In the genomic region with DNA sequence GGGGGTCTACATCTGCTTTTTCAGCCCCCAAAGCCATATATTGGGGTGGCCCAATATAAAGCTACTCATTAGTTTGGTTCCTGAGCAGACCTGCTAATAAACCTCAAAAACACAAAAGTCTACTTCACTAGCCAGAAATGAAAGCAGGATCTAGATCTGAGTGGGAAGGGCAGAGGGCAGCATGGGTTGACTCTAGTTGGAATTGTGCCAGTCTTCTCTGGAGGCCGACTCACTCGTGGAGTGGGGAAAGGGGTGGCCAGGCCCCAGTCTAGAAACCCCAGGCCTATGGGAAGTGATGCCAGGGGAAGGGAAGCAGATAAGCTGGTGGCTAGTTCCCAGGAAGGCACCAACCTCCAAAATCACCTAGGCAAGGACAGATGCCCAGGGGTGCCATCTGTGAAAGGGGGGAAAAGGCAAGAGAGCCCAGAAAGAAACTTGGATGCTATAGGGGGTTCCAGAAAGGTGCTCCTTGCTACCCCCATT, we compare ENCODE assay signal across 1 cellular context.
TF ChIP-seq lines count a peak whose summit lies in the region.

No MANE protein-coding gene starts in this region.

TF ChIP-seq in neural cell, 6 proteins besides CTCF, POLR2A, EP300 and RAD21:
- no peak for TF ChIP-seq POLR2AphosphoS5 (IDR thresholded peaks at IDR 0.05)
- TF ChIP-seq SMC3 (conservative IDR thresholded peaks at IDR 0.05; ENCODE audit: poor library complexity) = no peak
- TF ChIP-seq EZH2 (IDR thresholded peaks at IDR 0.05; ENCODE audit: borderline replicate concordance, insufficient read depth, low read length, poor library complexity, severe bottlenecking) = no peak
- TF ChIP-seq TAF1 (IDR thresholded peaks at IDR 0.05; ENCODE audit: low read depth) = no peak
- TF ChIP-seq, protein P1, sequence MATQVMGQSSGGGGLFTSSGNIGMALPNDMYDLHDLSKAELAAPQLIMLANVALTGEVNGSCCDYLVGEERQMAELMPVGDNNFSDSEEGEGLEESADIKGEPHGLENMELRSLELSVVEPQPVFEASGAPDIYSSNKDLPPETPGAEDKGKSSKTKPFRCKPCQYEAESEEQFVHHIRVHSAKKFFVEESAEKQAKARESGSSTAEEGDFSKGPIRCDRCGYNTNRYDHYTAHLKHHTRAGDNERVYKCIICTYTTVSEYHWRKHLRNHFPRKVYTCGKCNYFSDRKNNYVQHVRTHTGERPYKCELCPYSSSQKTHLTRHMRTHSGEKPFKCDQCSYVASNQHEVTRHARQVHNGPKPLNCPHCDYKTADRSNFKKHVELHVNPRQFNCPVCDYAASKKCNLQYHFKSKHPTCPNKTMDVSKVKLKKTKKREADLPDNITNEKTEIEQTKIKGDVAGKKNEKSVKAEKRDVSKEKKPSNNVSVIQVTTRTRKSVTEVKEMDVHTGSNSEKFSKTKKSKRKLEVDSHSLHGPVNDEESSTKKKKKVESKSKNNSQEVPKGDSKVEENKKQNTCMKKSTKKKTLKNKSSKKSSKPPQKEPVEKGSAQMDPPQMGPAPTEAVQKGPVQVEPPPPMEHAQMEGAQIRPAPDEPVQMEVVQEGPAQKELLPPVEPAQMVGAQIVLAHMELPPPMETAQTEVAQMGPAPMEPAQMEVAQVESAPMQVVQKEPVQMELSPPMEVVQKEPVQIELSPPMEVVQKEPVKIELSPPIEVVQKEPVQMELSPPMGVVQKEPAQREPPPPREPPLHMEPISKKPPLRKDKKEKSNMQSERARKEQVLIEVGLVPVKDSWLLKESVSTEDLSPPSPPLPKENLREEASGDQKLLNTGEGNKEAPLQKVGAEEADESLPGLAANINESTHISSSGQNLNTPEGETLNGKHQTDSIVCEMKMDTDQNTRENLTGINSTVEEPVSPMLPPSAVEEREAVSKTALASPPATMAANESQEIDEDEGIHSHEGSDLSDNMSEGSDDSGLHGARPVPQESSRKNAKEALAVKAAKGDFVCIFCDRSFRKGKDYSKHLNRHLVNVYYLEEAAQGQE (IDR thresholded peaks at IDR 0.05; ENCODE audit: borderline replicate concordance) = no peak
- TF ChIP-seq MXI1 (conservative IDR thresholded peaks at IDR 0.05; ENCODE audit: poor library complexity, severe bottlenecking) = no peak
